In genomic region chr13:75353786-75354193, GRCh38 we compare ENCODE assay signal across 15 cellular contexts.
DNase-seq lines count a peak whose midpoint lies in the region; ATAC-seq, FAIRE-seq and TF ChIP-seq lines count a peak whose summit lies in the region.
"Had no signal": no experiment of that assay in that cellular context is flagged by ENCODE, and none has a peak within 500 bp of the region (broad histone marks: within the 10 kb centered on the region; RNA-seq: fewer than 3 reads in every experiment).

No MANE protein-coding gene starts in this region.

- H3K27me3 Mint-ChIP-seq in activated T-cell treated with anti-CD3 and anti-CD28 coated beads, Interleukin-2, amount 50 U/mL, for 4 hours (ENCODE audit: low read depth): peaks cover 1% of the 10 kb centered on the region
- H3K27me3 Mint-ChIP-seq in stimulated activated memory B cell treated with anti-CD40 and anti-IgM and Interleukin-4, amounts not matched to agents 10 μg/mL and 1 μg/mL and 100 μg/mL, for 72 hours: no peaks in the 10 kb centered on the region
- no peaks in the 10 kb centered on the region for H3K27me3 Mint-ChIP-seq in osteocyte (ENCODE audit: unreplicated experiment)

- no peak overlapping the region for H3K9ac ChIP-seq in MM.1S (ENCODE audit: low read length)
- no peak overlapping the region for H3K9ac ChIP-seq in mammary epithelial cell (ENCODE audit: insufficient read depth, low read length)
- H3K9ac ChIP-seq in kidney (ENCODE audit: low read length in 2 of 2): no peak overlapping the region

- no peaks in the 10 kb centered on the region for H3K27me3 ChIP-seq in MM.1S (replicated peaks; ENCODE audit: insufficient read depth, low read length)
- no peaks in the 10 kb centered on the region for H3K27me3 ChIP-seq in mammary epithelial cell (ENCODE audit: insufficient read depth, low read length)
- H3K27me3 ChIP-seq: brain microvascular endothelial cell had no signal

- H3K4me1 ChIP-seq in MM.1S (ENCODE audit: low read length): peaks cover 20% of the 10 kb centered on the region
- H3K4me1 ChIP-seq in mammary epithelial cell (ENCODE audit: insufficient read depth, low read length): peaks cover 15% of the 10 kb centered on the region
- no peaks in the 10 kb centered on the region for H3K4me1 ChIP-seq in kidney (ENCODE audit: control insufficient read depth in 1 of 2, insufficient read depth in 1 of 2, low read depth in 1 of 2, low read length in 2 of 2)

- peaks cover 4% of the 10 kb centered on the region for H3K4me1 Mint-ChIP-seq in activated T-cell treated with anti-CD3 and anti-CD28 coated beads, Interleukin-2, amount 50 U/mL, for 4 hours (ENCODE audit: low read depth)
- H3K4me1 Mint-ChIP-seq in stimulated activated memory B cell treated with anti-CD40 and anti-IgM and Interleukin-4, amounts not matched to agents 10 μg/mL and 1 μg/mL and 100 μg/mL, for 72 hours: peaks cover 5% of the 10 kb centered on the region
- peaks cover 44% of the 10 kb centered on the region for H3K4me1 Mint-ChIP-seq in osteocyte (ENCODE audit: unreplicated experiment)

- 77% methylated on average over 6 of the region's 6 CpGs for WGBS in mammary epithelial cell (ENCODE audit: low coverage, missing lambda C conversion rate)

- TF ChIP-seq CTCF in MM.1S (IDR thresholded peaks at IDR 0.05; ENCODE audit: low read length) (no peak), mammary epithelial cell (conservative IDR thresholded peaks at IDR 0.05 in 1 of 2, IDR thresholded peaks at IDR 0.05 in 1 of 2; ENCODE audit: extremely low read depth in 1 of 2, insufficient read depth in 1 of 2, low read depth in 1 of 2, low read length in 2 of 2) (no peak), kidney (IDR thresholded peaks at IDR 0.05; ENCODE audit: borderline replicate concordance, extremely low read depth, insufficient read depth) (no peak), osteocyte (IDR thresholded peaks at IDR 0.05) (no peak)

- peak; percentile 30 to 64 for ATAC-seq in activated T-cell treated with anti-CD3 and anti-CD28 coated beads, Interleukin-2, amount 50 U/mL, for 4 hours
- peak; percentile 71 for ATAC-seq in HG02623 (IDR thresholded peaks at IDR 0.05; ENCODE audit: unreplicated experiment)
- ATAC-seq in stimulated activated memory B cell treated with anti-CD40 and anti-IgM and Interleukin-4, amounts not matched to agents 10 μg/mL and 1 μg/mL and 100 μg/mL, for 72 hours: peak; percentile 38

- no peaks in the 10 kb centered on the region for H3K9me2 ChIP-seq in MM.1S (replicated peaks; ENCODE audit: insufficient read depth, low read length)

- no peak for DNase-seq in activated T-cell treated with anti-CD3 and anti-CD28 coated beads, Interleukin-2, amount 50 U/mL, for 4 hours
- no peak for DNase-seq in activated T-cell treated with anti-CD3 and anti-CD28 coated beads, Interleukin-2, amount 50 U/mL, for 1 hour
- DNase-seq in MM.1S (peak; percentile 90), mammary epithelial cell (no peak), kidney (no peak), osteocyte (ENCODE audit: extremely low spot score, unreplicated experiment) (no peak)
- DNase-seq: brain microvascular endothelial cell, DMS79 treated with DMSO at 0.1 percent for 48 hours, NCI-H1092 treated with DMSO at 0.1 percent for 48 hours had no signal

- BruUV-seq in mammary epithelial cell (replicated peaks; lab: Mats Ljungman, UMichigan): no TSS peak

- H3K27ac Mint-ChIP-seq in stimulated activated memory B cell treated with anti-CD40 and anti-IgM and Interleukin-4, amounts not matched to agents 10 μg/mL and 1 μg/mL and 100 μg/mL, for 72 hours: no peak overlapping the region
- no peak overlapping the region for H3K27ac Mint-ChIP-seq in osteocyte (ENCODE audit: unreplicated experiment)

- H3K79me2 ChIP-seq in MM.1S (ENCODE audit: low read length) (no peaks in the 10 kb centered on the region), mammary epithelial cell (ENCODE audit: insufficient read depth, low read length) (no peaks in the 10 kb centered on the region)

- FAIRE-seq in kidney (lab: Jason Lieb, UNC): no peak
- FAIRE-seq: A204.1, islet of Langerhans had no signal

- in situ Hi-C loops in mammary epithelial cell (cut with MboI; ENCODE audit: low sequenced_read_pairs in 2 of 2): no loop called here

- H3F3A ChIP-seq in MM.1S (ENCODE audit: insufficient read depth, low read length): peaks cover 6% of the 10 kb centered on the region; the same call in 1 of the 2 replicates

- H3K4me2 ChIP-seq in MM.1S (ENCODE audit: low read depth, low read length) (no peak overlapping the region), mammary epithelial cell (ENCODE audit: insufficient read depth, low read depth, low read length) (no peak overlapping the region)

- dilution Hi-C loops in mammary epithelial cell (cut with HindIII; ENCODE audit: low sequenced_read_pairs): no loop called here

- H2AFZ ChIP-seq in MM.1S (ENCODE audit: low read length) (no peak overlapping the region), mammary epithelial cell (ENCODE audit: low read depth, low read length) (no peak overlapping the region)

- H3K36me3 ChIP-seq in MM.1S (replicated peaks; ENCODE audit: insufficient read depth, low read length) (no peaks in the 10 kb centered on the region), mammary epithelial cell (ENCODE audit: insufficient read depth, low read length) (no peaks in the 10 kb centered on the region), kidney (ENCODE audit: control insufficient read depth in 1 of 2, insufficient read depth in 2 of 2, low read length in 2 of 2) (peaks cover 2 to 10% of the 10 kb centered on the region in 2 donors)
- H3K36me3 ChIP-seq: brain microvascular endothelial cell, thoracic aorta had no signal

- H3K9me3 ChIP-seq in MM.1S (replicated peaks; ENCODE audit: insufficient read depth, low read length) (no peaks in the 10 kb centered on the region), mammary epithelial cell (replicated peaks; ENCODE audit: insufficient read depth, low read length) (no peaks in the 10 kb centered on the region), kidney (ENCODE audit: control insufficient read depth in 1 of 2, low read length in 2 of 2) (no peaks in the 10 kb centered on the region)
- H3K9me3 ChIP-seq: thoracic aorta had no signal

- intact Hi-C loops in mammary epithelial cell (cut with micrococcal nuclease) (no loop called here), kidney (cut with DNase I) (no loop called here)

- CTCF ChIA-PET in mammary epithelial cell (lab: Charles Lee; ENCODE audit: low non-redundant PET): interaction anchor here (0.6 kb wide), 1 partner anchor 218 kb away, joined by 3 read pairs; no protein-coding TSS in a partner anchor

- H3K4me3 ChIP-seq in MM.1S (ENCODE audit: low read length) (no peak overlapping the region), mammary epithelial cell (replicated peaks in 1 of 3; ENCODE audit: insufficient read depth in 1 of 3, low read depth in 2 of 3, low read length in 3 of 3) (no peak overlapping the region), kidney (ENCODE audit: low read length in 2 of 2) (no peak overlapping the region)
- H3K4me3 ChIP-seq: thoracic aorta had no signal

- H3K4me3 Mint-ChIP-seq in activated T-cell treated with anti-CD3 and anti-CD28 coated beads, Interleukin-2, amount 50 U/mL, for 4 hours: no peak overlapping the region
- no peak overlapping the region for H3K4me3 Mint-ChIP-seq in stimulated activated memory B cell treated with anti-CD40 and anti-IgM and Interleukin-4, amounts not matched to agents 10 μg/mL and 1 μg/mL and 100 μg/mL, for 72 hours
- no peak overlapping the region for H3K4me3 Mint-ChIP-seq in osteocyte (ENCODE audit: unreplicated experiment)

- no peaks in the 10 kb centered on the region for H3K36me3 Mint-ChIP-seq in activated T-cell treated with anti-CD3 and anti-CD28 coated beads, Interleukin-2, amount 50 U/mL, for 4 hours (ENCODE audit: insufficient read depth)
- H3K36me3 Mint-ChIP-seq in stimulated activated memory B cell treated with anti-CD40 and anti-IgM and Interleukin-4, amounts not matched to agents 10 μg/mL and 1 μg/mL and 100 μg/mL, for 72 hours: no peaks in the 10 kb centered on the region
- H3K36me3 Mint-ChIP-seq in osteocyte (ENCODE audit: unreplicated experiment): no peaks in the 10 kb centered on the region

- peak overlapping the region; percentile 17; the same call in 1 of the 2 replicates for H3K27ac ChIP-seq in MM.1S (ENCODE audit: low read length)
- no peak overlapping the region for H3K27ac ChIP-seq in mammary epithelial cell (ENCODE audit: insufficient read depth, low read depth, low read length)
- H3K27ac ChIP-seq in kidney (ENCODE audit: low read depth in 2 of 2, low read length in 2 of 2): no peak overlapping the region
- H3K27ac ChIP-seq: brain microvascular endothelial cell, epithelial cell of prostate, thoracic aorta had no signal

- H4K20me1 ChIP-seq in MM.1S (ENCODE audit: insufficient read depth, low read length): no peaks in the 10 kb centered on the region
- H4K20me1 ChIP-seq in mammary epithelial cell (ENCODE audit: insufficient read depth, low read length): no peaks in the 10 kb centered on the region

- H3K9me3 Mint-ChIP-seq in activated T-cell treated with anti-CD3 and anti-CD28 coated beads, Interleukin-2, amount 50 U/mL, for 4 hours: no peaks in the 10 kb centered on the region
- H3K9me3 Mint-ChIP-seq in stimulated activated memory B cell treated with anti-CD40 and anti-IgM and Interleukin-4, amounts not matched to agents 10 μg/mL and 1 μg/mL and 100 μg/mL, for 72 hours: no peaks in the 10 kb centered on the region
- H3K9me3 Mint-ChIP-seq in osteocyte (ENCODE audit: unreplicated experiment): no peaks in the 10 kb centered on the region
